ENCODE assay signal across 10 cellular contexts in the genomic region with DNA sequence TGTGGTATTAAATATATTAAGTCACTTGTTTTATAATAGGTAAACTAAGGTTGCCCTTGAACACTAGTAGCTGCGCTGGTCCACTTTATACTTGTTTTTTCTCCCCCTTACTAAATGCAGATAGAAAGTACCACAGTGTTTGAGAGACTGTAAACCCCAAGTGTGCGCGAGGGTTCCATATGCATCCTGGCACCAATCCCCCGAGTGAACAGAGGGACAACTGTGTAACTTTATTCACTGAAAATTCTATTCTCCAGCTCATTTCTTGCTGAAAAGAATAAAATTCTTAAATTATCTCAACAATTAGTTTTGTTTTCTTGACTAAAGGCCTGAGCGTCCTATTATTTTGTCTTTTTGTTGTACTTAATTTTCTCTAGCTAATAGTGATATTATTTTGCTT. TPM values are rescaled to one million over a fixed set of nuclear protein-coding genes. Genes with fewer than 3 reads are reported as not detected.
A peak's percentile ranks its signal among the peaks of the same experiment; 100 is the strongest.
DNase-seq lines count a peak whose midpoint lies in the region; ATAC-seq lines count a peak whose summit lies in the region.
"Had no signal": no experiment of that assay in that cellular context is flagged by ENCODE, and none has a peak within 500 bp of the region (broad histone marks: within the 10 kb centered on the region; RNA-seq: fewer than 3 reads in every experiment).

No MANE protein-coding gene starts in this region.

- H3K36me3 ChIP-seq in stomach smooth muscle (ENCODE audit: control insufficient read depth in 2 of 2, insufficient read depth in 2 of 2, low read length in 2 of 2) = peaks cover 8 to 32% of the 10 kb centered on the region in 2 donors

- H3K4me1 ChIP-seq in stomach smooth muscle (ENCODE audit: control insufficient read depth, insufficient read depth, low read length) = peaks cover 21% of the 10 kb centered on the region

- H3K9me3 ChIP-seq in stomach smooth muscle (ENCODE audit: control insufficient read depth in 2 of 2, low read length in 2 of 2) = no peaks in the 10 kb centered on the region

- peak overlapping the region; percentile 90 to 99 for H3K4me3 ChIP-seq in stomach smooth muscle (ENCODE audit: low read length in 2 of 2)

- no peaks in the 10 kb centered on the region for H3K27me3 ChIP-seq in stomach smooth muscle (ENCODE audit: control insufficient read depth in 1 of 2, insufficient read depth in 2 of 2, low read length in 2 of 2)

- H3K9me3 Mint-ChIP-seq in activated CD4-positive, alpha-beta T cell treated with anti-CD3 and anti-CD28 coated beads, Interleukin-2, amount 10 ng/mL, durations not matched to agents 7 days and 5 days = no peaks in the 10 kb centered on the region
- H3K9me3 Mint-ChIP-seq in activated naive CD8-positive, alpha-beta T cell treated with anti-CD3 and anti-CD28 coated beads for 36 hours = no peaks in the 10 kb centered on the region

- CTCF ChIA-PET in activated CD4-positive, alpha-beta T cell treated with anti-CD3 and anti-CD28 coated beads, Interleukin-2, amount 10 ng/mL, durations not matched to agents 7 days and 5 days (lab: Charles Lee) = interaction anchor here (0.8 to 1.0 kb wide), 2 partner anchors 12 to 303 kb away, joined by 3 to 4 read pairs; no protein-coding TSS in a partner anchor

- no peak overlapping the region for H3K27ac ChIP-seq in stomach smooth muscle (ENCODE audit: low read length)

- H3K4me3 Mint-ChIP-seq in activated CD4-positive, alpha-beta T cell treated with anti-CD3 and anti-CD28 coated beads, Interleukin-2, amount 10 ng/mL, durations not matched to agents 7 days and 5 days = peak overlapping the region; percentile 98
- peak overlapping the region; percentile 88 for H3K4me3 Mint-ChIP-seq in activated naive CD8-positive, alpha-beta T cell treated with anti-CD3 and anti-CD28 coated beads for 36 hours

- ATAC-seq in left lobe of liver (no peak), HG03159 (IDR thresholded peaks at IDR 0.05; ENCODE audit: unreplicated experiment) (no peak)

- peak overlapping the region in 1 of 2 donors; percentile 55 for H3K9ac ChIP-seq in stomach smooth muscle (ENCODE audit: low read length in 2 of 2)

- H3K36me3 Mint-ChIP-seq in activated CD4-positive, alpha-beta T cell treated with anti-CD3 and anti-CD28 coated beads, Interleukin-2, amount 10 ng/mL, durations not matched to agents 7 days and 5 days (ENCODE audit: low read depth) = peaks cover 63% of the 10 kb centered on the region
- H3K36me3 Mint-ChIP-seq in activated naive CD8-positive, alpha-beta T cell treated with anti-CD3 and anti-CD28 coated beads for 36 hours = peaks cover 47% of the 10 kb centered on the region

- peaks cover 61% of the 10 kb centered on the region for H3K4me1 Mint-ChIP-seq in activated CD4-positive, alpha-beta T cell treated with anti-CD3 and anti-CD28 coated beads, Interleukin-2, amount 10 ng/mL, durations not matched to agents 7 days and 5 days
- H3K4me1 Mint-ChIP-seq in activated naive CD8-positive, alpha-beta T cell treated with anti-CD3 and anti-CD28 coated beads for 36 hours = peaks cover 46% of the 10 kb centered on the region

- POLR2A ChIA-PET in activated CD4-positive, alpha-beta T cell treated with anti-CD3 and anti-CD28 coated beads, Interleukin-2, amount 10 ng/mL, durations not matched to agents 7 days and 5 days (lab: Charles Lee) = interaction anchor here (1.0 kb wide), 1 partner anchor 13 kb away, joined by 3 read pairs; the partner anchor contains the start of gene SYF2

- H3K27ac Mint-ChIP-seq in activated CD4-positive, alpha-beta T cell treated with anti-CD3 and anti-CD28 coated beads, Interleukin-2, amount 10 ng/mL, durations not matched to agents 7 days and 5 days = peak overlapping the region; percentile 100
- peak overlapping the region; percentile 99 for H3K27ac Mint-ChIP-seq in activated naive CD8-positive, alpha-beta T cell treated with anti-CD3 and anti-CD28 coated beads for 36 hours

- DNase-seq in activated CD4-positive, alpha-beta T cell treated with anti-CD3 and anti-CD28 coated beads, Interleukin-2, amount 10 ng/mL, durations not matched to agents 7 days and 5 days = no peak
- DNase-seq in activated CD4-positive, alpha-beta T cell treated with anti-CD3 and anti-CD28 coated beads, Interleukin-2, amount 50 U/mL, for 48 hours = no peak
- no peak for DNase-seq in activated naive CD8-positive, alpha-beta T cell treated with anti-CD3 and anti-CD28 coated beads for 36 hours
- DNase-seq in left lobe of liver (ENCODE audit: low spot score) (peak; percentile 11), NCI-H146 (lab: John Stamatoyannopoulos, UW) (no peak), hippocampal formation (lab: John Stamatoyannopoulos, UW) (no peak)
- DNase-seq: NCI-H1417 treated with DMSO at 0.1 percent for 48 hours had no signal

- no peaks in the 10 kb centered on the region for H3K27me3 Mint-ChIP-seq in activated CD4-positive, alpha-beta T cell treated with anti-CD3 and anti-CD28 coated beads, Interleukin-2, amount 10 ng/mL, durations not matched to agents 7 days and 5 days
- no peaks in the 10 kb centered on the region for H3K27me3 Mint-ChIP-seq in activated naive CD8-positive, alpha-beta T cell treated with anti-CD3 and anti-CD28 coated beads for 36 hours

RNA-seq across cellular contexts. Expression of gene RSRP1, which starts 1.9 kb away (rescaled TPM):
- 100 to 1,000 TPM; 213 to 271 TPM for total RNA-seq in activated CD4-positive, alpha-beta T cell treated with anti-CD3 and anti-CD28 coated beads, Interleukin-2, amount 10 ng/mL, durations not matched to agents 7 days and 5 days
- 10 to 100 TPM; 63.1 to 67.6 TPM for total RNA-seq in activated naive CD8-positive, alpha-beta T cell treated with anti-CD3 and anti-CD28 coated beads for 36 hours
- 64.9 TPM for total RNA-seq in left lobe of liver

RNA-seq across cellular contexts. Expression of gene SYF2, which starts 13.1 kb away (rescaled TPM):
- total RNA-seq in activated CD4-positive, alpha-beta T cell treated with anti-CD3 and anti-CD28 coated beads, Interleukin-2, amount 10 ng/mL, durations not matched to agents 7 days and 5 days = 10 to 100 TPM; 46.5 to 53.0 TPM
- 10 to 100 TPM; 34.8 to 36.6 TPM for total RNA-seq in activated naive CD8-positive, alpha-beta T cell treated with anti-CD3 and anti-CD28 coated beads for 36 hours
- 11.8 TPM for total RNA-seq in left lobe of liver

RNA-seq across cellular contexts. Expression of gene RHD, which starts 26.9 kb away (rescaled TPM):
- not detected for total RNA-seq in activated CD4-positive, alpha-beta T cell treated with anti-CD3 and anti-CD28 coated beads, Interleukin-2, amount 10 ng/mL, durations not matched to agents 7 days and 5 days
- total RNA-seq in activated naive CD8-positive, alpha-beta T cell treated with anti-CD3 and anti-CD28 coated beads for 36 hours = not detected
- total RNA-seq in left lobe of liver = 0.18 TPM
- total RNA-seq: pulmonary artery endothelial cell had no signal
